1 cellular context compared by ENCODE assay signal in the genomic region with DNA sequence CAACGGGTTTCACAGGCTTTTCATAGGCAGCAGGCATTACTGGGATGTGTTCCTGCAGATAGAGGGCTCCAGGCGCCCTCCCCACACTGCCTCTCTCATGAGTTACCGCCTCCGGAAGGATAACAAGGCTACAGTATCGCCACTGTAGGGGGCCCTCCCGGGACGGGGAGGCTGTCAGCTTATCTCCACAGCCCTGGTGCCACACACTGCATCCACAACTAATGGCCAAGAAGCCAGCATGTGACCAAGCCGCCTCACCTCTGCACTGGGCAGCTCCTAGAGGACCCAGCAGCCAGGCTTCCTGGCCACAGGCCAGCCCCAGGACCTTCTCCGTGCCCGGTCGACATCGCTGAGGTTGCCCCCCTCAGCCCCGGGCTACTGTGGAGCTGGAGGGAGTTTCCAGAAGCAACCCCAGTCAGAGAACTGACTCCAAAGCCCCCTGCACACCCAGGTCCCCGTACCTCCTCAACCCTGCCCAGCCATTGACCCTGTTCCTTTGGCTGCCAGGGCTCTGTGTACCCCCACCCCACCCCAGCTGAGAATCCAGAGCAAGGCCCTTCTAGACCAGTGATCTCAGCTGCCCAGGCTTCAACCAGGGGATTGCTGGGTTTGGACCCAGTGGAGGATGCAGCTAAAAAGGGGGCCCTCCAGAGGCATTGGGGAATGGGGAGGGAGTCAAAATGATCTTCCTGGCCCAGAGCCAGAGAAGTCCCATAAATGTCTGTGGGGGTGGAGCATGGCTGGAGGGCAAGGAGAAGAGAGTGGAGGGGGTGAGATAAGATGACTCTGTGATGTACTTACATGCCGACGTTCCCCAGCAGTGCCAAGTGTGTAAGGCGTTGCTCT.
TF ChIP-seq lines count a peak whose summit lies in the region.

No MANE protein-coding gene starts in this region.

TF ChIP-seq in WTC11, 78 proteins besides CTCF, POLR2A, EP300 and RAD21 (continued from another document):
- TF ChIP-seq, protein P1, sequence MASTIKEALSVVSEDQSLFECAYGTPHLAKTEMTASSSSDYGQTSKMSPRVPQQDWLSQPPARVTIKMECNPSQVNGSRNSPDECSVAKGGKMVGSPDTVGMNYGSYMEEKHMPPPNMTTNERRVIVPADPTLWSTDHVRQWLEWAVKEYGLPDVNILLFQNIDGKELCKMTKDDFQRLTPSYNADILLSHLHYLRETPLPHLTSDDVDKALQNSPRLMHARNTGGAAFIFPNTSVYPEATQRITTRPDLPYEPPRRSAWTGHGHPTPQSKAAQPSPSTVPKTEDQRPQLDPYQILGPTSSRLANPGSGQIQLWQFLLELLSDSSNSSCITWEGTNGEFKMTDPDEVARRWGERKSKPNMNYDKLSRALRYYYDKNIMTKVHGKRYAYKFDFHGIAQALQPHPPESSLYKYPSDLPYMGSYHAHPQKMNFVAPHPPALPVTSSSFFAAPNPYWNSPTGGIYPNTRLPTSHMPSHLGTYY (CRISPR knock-in tag; IDR thresholded peaks at IDR 0.05), result no peak
- TF ChIP-seq CBFB (CRISPR knock-in tag; IDR thresholded peaks at IDR 0.05; ENCODE audit: low read depth) (no peak), PRRX2 (CRISPR knock-in tag; IDR thresholded peaks at IDR 0.05) (no peak), RELA (CRISPR knock-in tag; IDR thresholded peaks at IDR 0.05; ENCODE audit: borderline replicate concordance) (no peak), GTF2I (CRISPR knock-in tag; conservative IDR thresholded peaks at IDR 0.05) (no peak), TCF7 (CRISPR knock-in tag; IDR thresholded peaks at IDR 0.05; ENCODE audit: low read depth) (no peak), TEAD4 (CRISPR knock-in tag; IDR thresholded peaks at IDR 0.05) (no peak)
- TF ChIP-seq, protein P2, sequence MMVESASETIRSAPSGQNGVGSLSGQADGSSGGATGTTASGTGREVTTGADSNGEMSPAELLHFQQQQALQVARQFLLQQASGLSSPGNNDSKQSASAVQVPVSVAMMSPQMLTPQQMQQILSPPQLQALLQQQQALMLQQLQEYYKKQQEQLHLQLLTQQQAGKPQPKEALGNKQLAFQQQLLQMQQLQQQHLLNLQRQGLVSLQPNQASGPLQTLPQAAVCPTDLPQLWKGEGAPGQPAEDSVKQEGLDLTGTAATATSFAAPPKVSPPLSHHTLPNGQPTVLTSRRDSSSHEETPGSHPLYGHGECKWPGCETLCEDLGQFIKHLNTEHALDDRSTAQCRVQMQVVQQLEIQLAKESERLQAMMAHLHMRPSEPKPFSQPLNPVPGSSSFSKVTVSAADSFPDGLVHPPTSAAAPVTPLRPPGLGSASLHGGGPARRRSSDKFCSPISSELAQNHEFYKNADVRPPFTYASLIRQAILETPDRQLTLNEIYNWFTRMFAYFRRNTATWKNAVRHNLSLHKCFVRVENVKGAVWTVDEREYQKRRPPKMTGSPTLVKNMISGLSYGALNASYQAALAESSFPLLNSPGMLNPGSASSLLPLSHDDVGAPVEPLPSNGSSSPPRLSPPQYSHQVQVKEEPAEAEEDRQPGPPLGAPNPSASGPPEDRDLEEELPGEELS (CRISPR knock-in tag; IDR thresholded peaks at IDR 0.05), result no peak
- TF ChIP-seq, protein P3, sequence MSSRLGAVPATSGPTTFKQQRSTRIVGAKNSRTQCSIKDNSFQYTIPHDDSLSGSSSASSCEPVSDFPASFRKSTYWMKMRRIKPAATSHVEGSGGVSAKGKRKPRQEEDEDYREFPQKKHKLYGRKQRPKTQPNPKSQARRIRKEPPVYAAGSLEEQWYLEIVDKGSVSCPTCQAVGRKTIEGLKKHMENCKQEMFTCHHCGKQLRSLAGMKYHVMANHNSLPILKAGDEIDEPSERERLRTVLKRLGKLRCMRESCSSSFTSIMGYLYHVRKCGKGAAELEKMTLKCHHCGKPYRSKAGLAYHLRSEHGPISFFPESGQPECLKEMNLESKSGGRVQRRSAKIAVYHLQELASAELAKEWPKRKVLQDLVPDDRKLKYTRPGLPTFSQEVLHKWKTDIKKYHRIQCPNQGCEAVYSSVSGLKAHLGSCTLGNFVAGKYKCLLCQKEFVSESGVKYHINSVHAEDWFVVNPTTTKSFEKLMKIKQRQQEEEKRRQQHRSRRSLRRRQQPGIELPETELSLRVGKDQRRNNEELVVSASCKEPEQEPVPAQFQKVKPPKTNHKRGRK (CRISPR knock-in tag; IDR thresholded peaks at IDR 0.05; ENCODE audit: borderline replicate concordance), result no peak
